In genomic region chr4:74206088-74206826, GRCh38 we compare ENCODE assay signal across 9 cellular contexts. TPM values are rescaled to one million over a fixed set of nuclear protein-coding genes. Genes with fewer than 3 reads are reported as not detected.
DNase-seq lines count a peak whose midpoint lies in the region; ATAC-seq and TF ChIP-seq lines count a peak whose summit lies in the region.
"Had no signal": no experiment of that assay in that cellular context is flagged by ENCODE, and none has a peak within 500 bp of the region (broad histone marks: within the 10 kb centered on the region; RNA-seq: fewer than 3 reads in every experiment).

No MANE protein-coding gene starts in this region.

- peak overlapping the region; percentile 58 for H3K27ac ChIP-seq in ACC112 (ENCODE audit: low read depth, low read length)

- H3K4me3 Mint-ChIP-seq in activated B cell treated with CpG ODN at 0.5 μM for 24 hours (peak overlapping the region; percentile 69), nephron progenitor cell (no peak overlapping the region)
- H3K4me3 Mint-ChIP-seq: activated naive CD8-positive, alpha-beta T cell had no signal

- H3K27ac Mint-ChIP-seq in activated B cell treated with CpG ODN at 0.5 μM for 24 hours: peak overlapping the region; percentile 94
- H3K27ac Mint-ChIP-seq in nephron progenitor cell: peak overlapping the region; percentile 60
- H3K27ac Mint-ChIP-seq: activated naive CD8-positive, alpha-beta T cell had no signal

- H3K4me1 Mint-ChIP-seq in activated B cell treated with CpG ODN at 0.5 μM for 24 hours (peaks cover 27% of the 10 kb centered on the region), nephron progenitor cell (peaks cover 30% of the 10 kb centered on the region)

- H3K4me3 ChIP-seq in ACC112 (ENCODE audit: low read depth, low read length): peak overlapping the region; percentile 6; the same call in 1 of the 2 replicates

- peak overlapping the region; percentile 94 for H2AFZ ChIP-seq in ACC112 (ENCODE audit: low read length, unreplicated experiment)

- ATAC-seq in GM18909 (IDR thresholded peaks at IDR 0.05; ENCODE audit: poor library complexity, unreplicated experiment) (peak; percentile 87), HG03095 (IDR thresholded peaks at IDR 0.05; ENCODE audit: unreplicated experiment) (peak; percentile 77), activated B cell treated with CpG ODN at 0.5 μM for 24 hours (ENCODE audit: low read depth) (peak; percentile 71)

- no peak for DNase-seq in activated B cell treated with CpG ODN at 0.5 μM for 24 hours
- DNase-seq in nephron progenitor cell: no peak
- DNase-seq in stimulated activated CD4-positive, alpha-beta T cell treated with anti-CD3 and anti-CD28 coated beads, Interleukin-2, amount 100 ng/mL, for 24 hours: no peak
- no peak for DNase-seq in UCSD-AML1 (lab: John Stamatoyannopoulos, UW; ENCODE audit: unreplicated experiment)
- no peak for DNase-seq in activated naive CD4-positive, alpha-beta T cell (lab: John Stamatoyannopoulos, UW)

- H3K27me3 ChIP-seq in ACC112 (ENCODE audit: insufficient read depth, low read length): no peaks in the 10 kb centered on the region

- H3K36me3 ChIP-seq in ACC112 (ENCODE audit: insufficient read depth, low read length): no peaks in the 10 kb centered on the region

- peaks cover under 1% of the 10 kb centered on the region for H3K9me3 Mint-ChIP-seq in activated B cell treated with CpG ODN at 0.5 μM for 24 hours
- H3K9me3 Mint-ChIP-seq in nephron progenitor cell: peaks cover 16% of the 10 kb centered on the region

- TF ChIP-seq CTCF in activated B cell treated with CpG ODN at 0.5 μM for 24 hours (IDR thresholded peaks at IDR 0.05) (no peak), nephron progenitor cell (IDR thresholded peaks at IDR 0.05) (no peak)

- CTCF ChIA-PET in activated B cell treated with CpG ODN at 0.5 μM for 24 hours (lab: Charles Lee): interaction anchor here (0.6 to 0.7 kb wide), 2 partner anchors 193 to 552 kb away, joined by 3 read pairs; no protein-coding TSS in a partner anchor

- intact Hi-C loops in activated B cell treated with CpG ODN at 0.5 μM for 24 hours (cut with micrococcal nuclease): no loop called here

- no peaks in the 10 kb centered on the region for H3K79me2 ChIP-seq in ACC112 (ENCODE audit: control insufficient read depth, insufficient read depth, low read length, unreplicated experiment)

- H3K36me3 Mint-ChIP-seq in activated B cell treated with CpG ODN at 0.5 μM for 24 hours (ENCODE audit: low read depth) (peaks cover 5% of the 10 kb centered on the region), nephron progenitor cell (ENCODE audit: low read depth) (peaks cover 55% of the 10 kb centered on the region)

- POLR2A ChIA-PET in activated B cell treated with CpG ODN at 0.5 μM for 24 hours (lab: Charles Lee): interaction anchor here (0.7 to 0.8 kb wide), 3 partner anchors 11 to 245 kb away, joined by 3 to 5 read pairs (median 4); no protein-coding TSS in a partner anchor

- peaks cover 33% of the 10 kb centered on the region for H3K4me1 ChIP-seq in ACC112 (ENCODE audit: control insufficient read depth, insufficient read depth, low read length, unreplicated experiment)

- H3K27me3 Mint-ChIP-seq in activated B cell treated with CpG ODN at 0.5 μM for 24 hours (no peaks in the 10 kb centered on the region), nephron progenitor cell (ENCODE audit: low read depth, poor library complexity) (no peaks in the 10 kb centered on the region)
- H3K27me3 Mint-ChIP-seq: activated naive CD8-positive, alpha-beta T cell had no signal

RNA-seq across cellular contexts. Expression of gene MTHFD2L, which starts 48.3 kb away (rescaled TPM):
- 12.0 and 14.3 TPM in 2 replicates for total RNA-seq in activated B cell treated with CpG ODN at 0.5 μM for 24 hours
